Comparison of ENCODE assay signal across 8 cellular contexts in genomic region chr2:234335676-234336228, GRCh38.
DNase-seq lines count a peak whose midpoint lies in the region; ATAC-seq, FAIRE-seq and TF ChIP-seq lines count a peak whose summit lies in the region.

No MANE protein-coding gene starts in this region.

- dilution Hi-C loops in mammary epithelial cell (cut with HindIII; ENCODE audit: low sequenced_read_pairs), result no loop called here

- peaks cover 15% of the 10 kb centered on the region for H3K4me1 Mint-ChIP-seq in GM23338

- no TSS peak for BruUV-seq in mammary epithelial cell (replicated peaks; lab: Mats Ljungman, UMichigan)

- no peaks in the 10 kb centered on the region for H3K36me3 Mint-ChIP-seq in GM23338 (ENCODE audit: low read depth)

- DNase-seq in GM23338 (ENCODE audit: low spot score) (no peak), T-helper 22 cell (ENCODE audit: low read depth) (peak; percentile 52), mammary epithelial cell (peak; percentile 84), kidney (peak; percentile 86)
- peak; percentile 7 to 43 for DNase-seq in stimulated activated CD4-positive, alpha-beta T cell treated with anti-CD3 and anti-CD28 coated beads, Interleukin-4, amount 100 ng/mL, for 4 hours

- H3K9me2 ChIP-seq in GM23338 (ENCODE audit: insufficient read depth), result no peaks in the 10 kb centered on the region

- no peak for TF ChIP-seq POLR2A in GM18505 (IDR thresholded peaks at IDR 0.05; ENCODE audit: borderline replicate concordance, extremely low read depth, insufficient read depth, insufficient read length)

- no peak overlapping the region for H3K4me3 Mint-ChIP-seq in GM23338

- H3K27ac Mint-ChIP-seq in GM23338, result no peak overlapping the region

- 34% methylated on average over 14 of the region's 19 CpGs for WGBS in mammary epithelial cell (ENCODE audit: low coverage, missing lambda C conversion rate)

- H3K79me2 ChIP-seq in GM23338 (replicated peaks; ENCODE audit: insufficient read depth), result no peaks in the 10 kb centered on the region
- no peaks in the 10 kb centered on the region for H3K79me2 ChIP-seq in mammary epithelial cell (ENCODE audit: insufficient read depth, low read length)

- H3K9me3 Mint-ChIP-seq in GM23338, result no peaks in the 10 kb centered on the region

- H4K20me1 ChIP-seq in GM23338 (replicated peaks; ENCODE audit: insufficient read depth), result no peaks in the 10 kb centered on the region
- H4K20me1 ChIP-seq in mammary epithelial cell (ENCODE audit: insufficient read depth, low read length), result no peaks in the 10 kb centered on the region

- ATAC-seq in GM23338 (no peak), GM18858 (IDR thresholded peaks at IDR 0.05; ENCODE audit: unreplicated experiment) (no peak), GM19328 (IDR thresholded peaks at IDR 0.05; ENCODE audit: unreplicated experiment) (no peak), GM18505 (IDR thresholded peaks at IDR 0.05; ENCODE audit: unreplicated experiment) (no peak)

- TF ChIP-seq CTCF in GM23338 (conservative IDR thresholded peaks at IDR 0.05; ENCODE audit: low read depth in 2 of 2) (no peak), mammary epithelial cell (conservative IDR thresholded peaks at IDR 0.05 in 1 of 2, IDR thresholded peaks at IDR 0.05 in 1 of 2; ENCODE audit: extremely low read depth in 1 of 2, insufficient read depth in 1 of 2, low read depth in 1 of 2, low read length in 2 of 2) (no peak), kidney (IDR thresholded peaks at IDR 0.05; ENCODE audit: borderline replicate concordance, extremely low read depth, insufficient read depth) (no peak)

- H3K27ac ChIP-seq in GM23338 (ENCODE audit: low read depth) (no peak overlapping the region), mammary epithelial cell (ENCODE audit: insufficient read depth, low read depth, low read length) (no peak overlapping the region), kidney (ENCODE audit: low read depth in 2 of 2, low read length in 2 of 2) (no peak overlapping the region)

- H3K36me3 ChIP-seq in GM23338 (ENCODE audit: insufficient read depth) (no peaks in the 10 kb centered on the region), mammary epithelial cell (ENCODE audit: insufficient read depth, low read length) (no peaks in the 10 kb centered on the region), kidney (ENCODE audit: control insufficient read depth in 1 of 2, insufficient read depth in 2 of 2, low read length in 2 of 2) (no peaks in the 10 kb centered on the region)

- H3F3A ChIP-seq in GM23338 (replicated peaks; ENCODE audit: low read depth), result no peaks in the 10 kb centered on the region

- H3K4me3 ChIP-seq in GM23338, result no peak overlapping the region
- H3K4me3 ChIP-seq in mammary epithelial cell (replicated peaks in 1 of 3; ENCODE audit: insufficient read depth in 1 of 3, low read depth in 2 of 3, low read length in 3 of 3), result no peak overlapping the region
- no peak overlapping the region for H3K4me3 ChIP-seq in kidney (ENCODE audit: low read length in 2 of 2)

- H3K9ac ChIP-seq in mammary epithelial cell (ENCODE audit: insufficient read depth, low read length) (no peak overlapping the region), kidney (ENCODE audit: low read length in 2 of 2) (no peak overlapping the region)

- no peaks in the 10 kb centered on the region for H3K4me1 ChIP-seq in GM23338 (ENCODE audit: insufficient read depth)
- peaks cover 11% of the 10 kb centered on the region for H3K4me1 ChIP-seq in mammary epithelial cell (ENCODE audit: insufficient read depth, low read length)
- H3K4me1 ChIP-seq in kidney (ENCODE audit: control insufficient read depth in 1 of 2, insufficient read depth in 1 of 2, low read depth in 1 of 2, low read length in 2 of 2), result no peaks in the 10 kb centered on the region

- H3K27me3 ChIP-seq in GM23338 (ENCODE audit: insufficient read depth) (no peaks in the 10 kb centered on the region), mammary epithelial cell (ENCODE audit: insufficient read depth, low read length) (no peaks in the 10 kb centered on the region)

- H2AFZ ChIP-seq in GM23338 (no peak overlapping the region), mammary epithelial cell (ENCODE audit: low read depth, low read length) (peak overlapping the region; percentile 25)

- H3K9me3 ChIP-seq in mammary epithelial cell (replicated peaks; ENCODE audit: insufficient read depth, low read length) (no peaks in the 10 kb centered on the region), kidney (ENCODE audit: control insufficient read depth in 1 of 2, low read length in 2 of 2) (no peaks in the 10 kb centered on the region)

- in situ Hi-C loops in mammary epithelial cell (cut with MboI; ENCODE audit: low sequenced_read_pairs in 2 of 2), result no loop called here

- H3K27me3 Mint-ChIP-seq in GM23338 (ENCODE audit: insufficient read depth, low read depth, poor library complexity), result peaks cover 6% of the 10 kb centered on the region

- no peak for FAIRE-seq in kidney (lab: Jason Lieb, UNC)

- H3K4me2 ChIP-seq in GM23338 (no peak overlapping the region), mammary epithelial cell (ENCODE audit: insufficient read depth, low read depth, low read length) (peak overlapping the region; percentile 2)

- CTCF ChIA-PET in mammary epithelial cell (lab: Charles Lee; ENCODE audit: low non-redundant PET), result interaction anchor here (0.6 kb wide), 1 partner anchor 211 kb away, joined by 4 read pairs; no protein-coding TSS in a partner anchor

- intact Hi-C loops in mammary epithelial cell (cut with micrococcal nuclease), result loop anchor here (1.0 to 10.0 kb wide), 4 partner anchors 29 to 159 kb away; no protein-coding TSS in a partner anchor
- intact Hi-C loops in kidney (cut with DNase I), result no loop called here

TF ChIP-seq in GM23338, 12 proteins besides CTCF, POLR2A, EP300 and RAD21 (continues in another document):
- TF ChIP-seq STAT1 (IDR thresholded peaks at IDR 0.05; ENCODE audit: unreplicated experiment) (no peak), ZNF114 (CRISPR knock-in tag; IDR thresholded peaks at IDR 0.05) (no peak), CREB1 (CRISPR knock-in tag; IDR thresholded peaks at IDR 0.05; ENCODE audit: low read depth) (no peak), ZNF462 (CRISPR knock-in tag; IDR thresholded peaks at IDR 0.05) (no peak), NANOG (IDR thresholded peaks at IDR 0.05; ENCODE audit: borderline replicate concordance) (no peak)
